Comparison of ENCODE assay signal across 23 cellular contexts in the genomic region with DNA sequence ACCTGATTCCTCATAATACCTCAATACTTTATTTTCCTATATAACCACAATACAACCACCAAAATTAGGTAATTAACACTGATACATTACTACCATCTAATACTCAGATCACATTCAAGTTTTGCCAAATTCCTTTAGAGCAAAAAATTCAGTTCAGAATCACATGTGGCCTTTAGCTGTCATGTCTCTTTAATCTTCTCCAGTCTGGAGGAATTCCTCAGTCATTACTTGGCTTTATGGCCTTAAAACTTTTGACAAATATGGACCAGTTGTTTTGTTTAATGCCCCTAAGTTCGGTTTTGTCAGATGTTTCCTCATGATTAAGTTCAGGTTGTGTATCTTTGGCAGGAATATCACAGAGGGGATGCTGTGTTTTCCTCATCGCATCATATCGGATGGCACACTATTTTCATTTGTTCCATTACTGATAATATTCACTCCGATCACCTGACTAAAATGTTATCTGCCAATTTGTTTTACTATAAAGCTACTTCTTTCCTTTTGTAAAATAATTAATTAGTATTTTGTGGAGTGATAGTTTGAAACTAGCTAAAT.
"Had no signal": no experiment of that assay in that cellular context is flagged by ENCODE, and none has a peak within 500 bp of the region (broad histone marks: within the 10 kb centered on the region; RNA-seq: fewer than 3 reads in every experiment).

No MANE protein-coding gene starts in this region.

- DNase-seq: cortex of kidney; effector memory CD4-positive, alpha-beta T cell; foreskin fibroblast; glutamatergic neuron; immature natural killer cell; kidney; left cardiac atrium; left ventricle myocardium inferior; lower lobe of right lung; midbrain; nucleus accumbens; ovary; right cardiac atrium; stimulated activated CD4-positive, alpha-beta T cell treated with anti-CD3 and anti-CD28 coated beads, Interleukin-4, amount 100 ng/mL, for 1 hour; stimulated activated naive CD8-positive, alpha-beta T cell treated with anti-CD3 and anti-CD28 coated beads, Interleukin-15, amount 100 ng/mL, for 72 hours; testis; transverse colon had no signal

- H3K9me3 ChIP-seq: gastroesophageal sphincter, left ventricle myocardium inferior, lower lobe of right lung, ovary, testis, transverse colon had no signal

- H3K27me3 Mint-ChIP-seq: memory B cell; stimulated activated memory B cell treated with anti-CD40 and anti-IgM and Interleukin-4, amounts not matched to agents 10 μg/mL and 1 μg/mL and 100 μg/mL, for 72 hours had no signal

- H3K27me3 ChIP-seq: gastroesophageal sphincter, neural progenitor cell, ovary, testis, transverse colon had no signal

- H3K9me3 Mint-ChIP-seq: natural killer cell treated with Interleukin-12 subunit alpha and Interleukin-12 subunit beta and Interleukin-15 and Interleukin-18, amount 100 ng/mL, for 72 hours; stimulated activated naive CD8-positive, alpha-beta T cell treated with anti-CD3 and anti-CD28 coated beads, Interleukin-15, amount 100 ng/mL, for 72 hours had no signal

- ATAC-seq: esophagus mucosa; gastroesophageal sphincter; left cardiac atrium; lower lobe of right lung; natural killer cell treated with Interleukin-12 subunit alpha and Interleukin-12 subunit beta and Interleukin-15 and Interleukin-18, amount 100 ng/mL, for 72 hours; right cardiac atrium; stimulated activated memory B cell treated with anti-CD40 and anti-IgM and Interleukin-4, amounts not matched to agents 10 μg/mL and 1 μg/mL and 100 μg/mL, for 72 hours; stimulated activated naive CD8-positive, alpha-beta T cell treated with anti-CD3 and anti-CD28 coated beads, Interleukin-15, amount 100 ng/mL, for 72 hours had no signal

- H3K27ac ChIP-seq: gastroesophageal sphincter, left ventricle myocardium inferior, lower lobe of right lung, neural progenitor cell, ovary, testis, transverse colon had no signal

- H3K4me1 ChIP-seq: gastroesophageal sphincter, left ventricle myocardium inferior, neural progenitor cell, transverse colon had no signal

- H3K36me3 ChIP-seq: gastroesophageal sphincter, left ventricle myocardium inferior, lower lobe of right lung, neural progenitor cell, ovary, transverse colon had no signal

- H3K4me3 Mint-ChIP-seq: immature natural killer cell; memory B cell; natural killer cell treated with Interleukin-12 subunit alpha and Interleukin-12 subunit beta and Interleukin-15 and Interleukin-18, amount 100 ng/mL, for 72 hours; neural progenitor cell; stimulated activated memory B cell treated with anti-CD40 and anti-IgM and Interleukin-4, amounts not matched to agents 10 μg/mL and 1 μg/mL and 100 μg/mL, for 72 hours; stimulated activated naive CD8-positive, alpha-beta T cell treated with anti-CD3 and anti-CD28 coated beads, Interleukin-15, amount 100 ng/mL, for 72 hours had no signal

- H3K27ac Mint-ChIP-seq: immature natural killer cell; memory B cell; natural killer cell treated with Interleukin-12 subunit alpha and Interleukin-12 subunit beta and Interleukin-15 and Interleukin-18, amount 100 ng/mL, for 72 hours; neural progenitor cell; stimulated activated memory B cell treated with anti-CD40 and anti-IgM and Interleukin-4, amounts not matched to agents 10 μg/mL and 1 μg/mL and 100 μg/mL, for 72 hours; stimulated activated naive CD8-positive, alpha-beta T cell treated with anti-CD3 and anti-CD28 coated beads, Interleukin-15, amount 100 ng/mL, for 72 hours had no signal

- H3K9ac ChIP-seq: neural progenitor cell had no signal

- H3K4me2 ChIP-seq: neural progenitor cell had no signal

- H2AFZ ChIP-seq: neural progenitor cell had no signal

- H3K36me3 Mint-ChIP-seq: immature natural killer cell; natural killer cell treated with Interleukin-12 subunit alpha and Interleukin-12 subunit beta and Interleukin-15 and Interleukin-18, amount 100 ng/mL, for 72 hours; neural progenitor cell had no signal

- H3K4me3 ChIP-seq: gastroesophageal sphincter, left ventricle myocardium inferior, lower lobe of right lung, neural progenitor cell, ovary, testis, transverse colon had no signal
